ENCODE assay signal across 23 cellular contexts in the genomic region with DNA sequence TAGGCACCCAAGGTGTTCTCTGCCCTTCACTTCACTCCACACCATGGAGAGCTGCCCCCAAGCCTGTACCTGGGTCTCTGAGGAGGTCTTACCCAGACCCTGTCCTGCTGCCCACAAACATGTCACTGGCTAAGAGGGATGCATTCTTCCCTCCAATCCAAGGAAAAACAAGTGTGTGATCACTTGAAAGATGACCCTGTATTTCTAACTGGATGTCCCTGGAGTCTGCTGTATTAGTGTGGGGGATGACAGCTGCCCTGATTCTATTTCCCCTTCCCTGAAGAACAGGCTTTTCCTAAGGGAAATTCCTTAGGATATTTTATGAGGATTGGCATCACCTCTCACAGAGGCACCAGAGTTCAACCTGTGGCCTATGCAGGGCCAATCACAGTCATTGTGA. TPM values are rescaled to one million over a fixed set of nuclear protein-coding genes. Genes with fewer than 3 reads are reported as not detected.
A peak's percentile ranks its signal among the peaks of the same experiment; 100 is the strongest.
DNase-seq lines count a peak whose midpoint lies in the region; ATAC-seq and TF ChIP-seq lines count a peak whose summit lies in the region.
"Had no signal": no experiment of that assay in that cellular context is flagged by ENCODE, and none has a peak within 500 bp of the region (broad histone marks: within the 10 kb centered on the region; RNA-seq: fewer than 3 reads in every experiment).

No MANE protein-coding gene starts in this region.

- no peaks in the 10 kb centered on the region for H4K20me1 ChIP-seq in osteoblast (ENCODE audit: insufficient read depth, low read length)
- H4K20me1 ChIP-seq: BLaER1 treated with 17β-estradiol and CSF1 and Interleukin-3, amounts not matched to agents 10 nM and 100 nM had no signal

- TF ChIP-seq POLR2A in esophagus muscularis mucosa (IDR thresholded peaks at IDR 0.05; ENCODE audit: low read depth) (no peak), stomach (IDR thresholded peaks at IDR 0.05) (no peak)

- H3K4me1 ChIP-seq in Panc1 (ENCODE audit: control insufficient read depth, insufficient read depth, low read length) = no peaks in the 10 kb centered on the region
- H3K4me1 ChIP-seq in esophagus muscularis mucosa = peaks cover 4 to 25% (median 12%) of the 10 kb centered on the region in 4 donors
- peaks cover 27% of the 10 kb centered on the region for H3K4me1 ChIP-seq in osteoblast (ENCODE audit: insufficient read depth, low read length)
- peaks cover 0 to 9% (median 3%) of the 10 kb centered on the region in 4 donors for H3K4me1 ChIP-seq in stomach
- no peaks in the 10 kb centered on the region for H3K4me1 ChIP-seq in psoas muscle
- H3K4me1 ChIP-seq: Caco-2, HAP-1 had no signal

- H3K4me2 ChIP-seq in osteoblast (ENCODE audit: insufficient read depth, low read length) = peak overlapping the region; percentile 1

- BruUV-seq in Panc1 (replicated peaks; lab: Mats Ljungman, UMichigan) (no TSS peak), MCF 10A (replicated peaks; lab: Mats Ljungman, UMichigan) (no TSS peak)

- H3K79me2 ChIP-seq in osteoblast (ENCODE audit: insufficient read depth, low read length) = no peaks in the 10 kb centered on the region

- H3K36me3 ChIP-seq in Panc1 (ENCODE audit: control insufficient read depth, insufficient read depth, low read length) (no peaks in the 10 kb centered on the region), esophagus muscularis mucosa (no peaks in the 10 kb centered on the region), osteoblast (ENCODE audit: insufficient read depth, low read length) (no peaks in the 10 kb centered on the region), stomach (no peaks in the 10 kb centered on the region), psoas muscle (ENCODE audit: insufficient read depth in 1 of 2, low read depth in 1 of 2) (no peaks in the 10 kb centered on the region)
- H3K36me3 ChIP-seq: BLaER1 treated with 17β-estradiol and CSF1 and Interleukin-3, amounts not matched to agents 10 nM and 100 nM; HAP-1; thoracic aorta; WERI-Rb-1 had no signal

- H2AFZ ChIP-seq in osteoblast (ENCODE audit: low read length) = peak overlapping the region; percentile 16

- POLR2A ChIA-PET in AG04450 (lab: Yijun Ruan, JAX) (no interaction called here), Panc1 (lab: Charles Lee) (no interaction called here), MCF 10A (lab: Yijun Ruan, JAX) (interaction anchor here (1.4 kb wide), 1 partner anchor 11 kb away, joined by 4 read pairs; no protein-coding TSS in a partner anchor)

- peak; percentile 14; the same call in 1 of the 2 replicates for ATAC-seq in Panc1
- no peak for ATAC-seq in psoas muscle
- ATAC-seq: activated T-cell treated with anti-CD3 and anti-CD28 coated beads, Interleukin-2, amount 50 U/mL, for 4 hours; Right ventricle myocardium inferior; stimulated activated naive CD8-positive, alpha-beta T cell treated with anti-CD3 and anti-CD28 coated beads, Interleukin-15, Interleukin-2, amounts not matched to agents 100 U/mL and 50 U/mL, for 24 hours had no signal

- H3K4me3 ChIP-seq in AG04450 (ENCODE audit: low read depth, low read length) (no peak overlapping the region), Panc1 (ENCODE audit: low read depth in 2 of 2, low read length in 2 of 2) (no peak overlapping the region), esophagus muscularis mucosa (no peak overlapping the region), osteoblast (ENCODE audit: insufficient read depth, low read length) (no peak overlapping the region), stomach (no peak overlapping the region), psoas muscle (no peak overlapping the region)
- H3K4me3 ChIP-seq: BLaER1 treated with 17β-estradiol and CSF1 and Interleukin-3, amounts not matched to agents 10 nM and 100 nM; HAP-1; thoracic aorta had no signal

- no peak overlapping the region for H3K4me3 Mint-ChIP-seq in MCF 10A (ENCODE audit: unreplicated experiment)
- H3K4me3 Mint-ChIP-seq: activated CD4-positive, alpha-beta T cell treated with anti-CD3 and anti-CD28 coated beads, Interleukin-2, amount 10 ng/mL, durations not matched to agents 24 days and 14 days; activated T-cell treated with anti-CD3 and anti-CD28 coated beads, Interleukin-2, amount 50 U/mL, for 4 hours; brain had no signal

- TF ChIP-seq EP300 in esophagus muscularis mucosa (IDR thresholded peaks at IDR 0.05) (no peak), stomach (IDR thresholded peaks at IDR 0.05) (no peak)

- TF ChIP-seq CTCF in AG04450 (IDR thresholded peaks at IDR 0.05; ENCODE audit: low read depth, low read length) (no peak), Panc1 (IDR thresholded peaks at IDR 0.05) (no peak), esophagus muscularis mucosa (IDR thresholded peaks at IDR 0.05) (no peak), osteoblast (IDR thresholded peaks at IDR 0.05; ENCODE audit: extremely low read depth, low read depth, low read length) (no peak), stomach (IDR thresholded peaks at IDR 0.05) (no peak), psoas muscle (IDR thresholded peaks at IDR 0.05) (no peak), MCF 10A (IDR thresholded peaks at IDR 0.05; ENCODE audit: unreplicated experiment) (no peak)

- no peak overlapping the region for H3K27ac Mint-ChIP-seq in MCF 10A (ENCODE audit: low read depth, unreplicated experiment)
- H3K27ac Mint-ChIP-seq: activated CD4-positive, alpha-beta T cell treated with anti-CD3 and anti-CD28 coated beads, Interleukin-2, amount 10 ng/mL, durations not matched to agents 24 days and 14 days had no signal

- no peaks in the 10 kb centered on the region for H3K36me3 Mint-ChIP-seq in MCF 10A (ENCODE audit: insufficient read depth, unreplicated experiment)
- H3K36me3 Mint-ChIP-seq: brain had no signal

- intact Hi-C loops in Panc1 (cut with micrococcal nuclease; ENCODE audit: unreplicated experiment) = no loop called here
- intact Hi-C loops in esophagus muscularis mucosa (cut with DNase I) = no loop called here
- intact Hi-C loops in stomach (cut with DNase I; ENCODE audit: low total_unique reads) = no loop called here
- intact Hi-C loops in psoas muscle (cut with DNase I) = no loop called here
- intact Hi-C loops in MCF 10A (cut with micrococcal nuclease) = no loop called here

- H3K27ac ChIP-seq in AG04450 (ENCODE audit: low read depth, low read length) (peak overlapping the region; percentile 39), Panc1 (ENCODE audit: low read length) (no peak overlapping the region), esophagus muscularis mucosa (replicated peaks in 1 of 4) (no peak overlapping the region), osteoblast (ENCODE audit: low read depth, low read length) (peak overlapping the region; percentile 11), stomach (no peak overlapping the region), psoas muscle (no peak overlapping the region)
- H3K27ac ChIP-seq: BLaER1 treated with 17β-estradiol and CSF1 and Interleukin-3, amounts not matched to agents 10 nM and 100 nM; thoracic aorta; WERI-Rb-1 had no signal

- peaks cover 8% of the 10 kb centered on the region for H3K4me1 Mint-ChIP-seq in MCF 10A (ENCODE audit: insufficient read depth, unreplicated experiment)

- peaks cover under 1% of the 10 kb centered on the region for H3K27me3 Mint-ChIP-seq in MCF 10A (ENCODE audit: insufficient read depth, unreplicated experiment)

- CTCF ChIA-PET in AG04450 (lab: Charles Lee) (no interaction called here), Panc1 (lab: Charles Lee) (no interaction called here), MCF 10A (lab: Yijun Ruan, JAX) (no interaction called here)

- H3K9me3 ChIP-seq in AG04450 (ENCODE audit: control insufficient read depth, insufficient read depth, low read length) (peaks cover 3% of the 10 kb centered on the region; the same call in 1 of the 2 replicates), Panc1 (ENCODE audit: control insufficient read depth, insufficient read depth, low read depth, low read length) (peaks cover 9% of the 10 kb centered on the region; the same call in 1 of the 2 replicates), esophagus muscularis mucosa (peaks cover 0 to 9% (median 4%) of the 10 kb centered on the region in 4 donors), osteoblast (ENCODE audit: low read depth, low read length) (no peaks in the 10 kb centered on the region), stomach (peaks cover 0 to 9% (median 9%) of the 10 kb centered on the region in 4 donors), psoas muscle (peaks cover 6% of the 10 kb centered on the region)
- H3K9me3 ChIP-seq: HAP-1 had no signal

- in situ Hi-C loops in Panc1 (cut with HindIII; ENCODE audit: low pct_unique_long_range_greater_than_20kb, low sequenced_read_pairs) = no loop called here

- H3K27me3 ChIP-seq in AG04450 (ENCODE audit: control insufficient read depth, insufficient read depth, low read length) (no peaks in the 10 kb centered on the region), Panc1 (ENCODE audit: control insufficient read depth, insufficient read depth, low read length) (no peaks in the 10 kb centered on the region), esophagus muscularis mucosa (peaks cover 0 to 31% (median 0%) of the 10 kb centered on the region in 4 donors), osteoblast (ENCODE audit: insufficient read depth, low read length) (no peaks in the 10 kb centered on the region), stomach (peaks cover 0 to 21% (median 0%) of the 10 kb centered on the region in 3 donors), psoas muscle (ENCODE audit: insufficient read depth in 3 of 3, low read length in 2 of 3) (peaks cover 0 to 12% (median 3%) of the 10 kb centered on the region in 3 donors)

- DNase-seq in AG04450 (ENCODE audit: low read depth, low spot score) (no peak), Panc1 (ENCODE audit: low read depth, low spot score) (no peak), esophagus muscularis mucosa (ENCODE audit: extremely low spot score) (peak; percentile 50), osteoblast (ENCODE audit: insufficient read length, low spot score, missing footprints) (no peak), DMS79 (lab: John Stamatoyannopoulos, UW) (no peak), stomach (no peak), psoas muscle (no peak), MCF 10A (ENCODE audit: unreplicated experiment) (no peak)
- DNase-seq: ACHN; activated CD4-positive, alpha-beta T cell treated with anti-CD3 and anti-CD28 coated beads, Interleukin-2, amount 10 ng/mL, durations not matched to agents 24 days and 14 days; activated naive CD4-positive, alpha-beta T cell; activated T-cell treated with anti-CD3 and anti-CD28 coated beads, Interleukin-2, amount 50 U/mL, for 4 hours; Caco-2; cerebellar nuclear complex; DMS79 treated with DMSO at 0.1 percent for 48 hours; NCI-H510A treated with DMSO at 0.1 percent for 48 hours; stimulated activated naive CD8-positive, alpha-beta T cell treated with anti-CD3 and anti-CD28 coated beads, Interleukin-15, Interleukin-2, amounts not matched to agents 100 U/mL and 50 U/mL, for 24 hours; WERI-Rb-1 had no signal

- H3K9me3 Mint-ChIP-seq in MCF 10A (ENCODE audit: unreplicated experiment) = no peaks in the 10 kb centered on the region
- H3K9me3 Mint-ChIP-seq: activated CD4-positive, alpha-beta T cell treated with anti-CD3 and anti-CD28 coated beads, Interleukin-2, amount 10 ng/mL, durations not matched to agents 24 days and 14 days had no signal

RNA-seq across cellular contexts. Expression of a gene that starts 55.0 kb away (rescaled TPM):
- 4.8 and 6.1 TPM in 2 replicates for polyA plus RNA-seq in AG04450 (2011; rRNA removed)
- polyA minus RNA-seq in AG04450 (2011; rRNA and poly(A)+ RNA removed) = 4.2 and 4.9 TPM in 2 replicates
- total RNA-seq in Panc1 (2021; ENCODE audit: unreplicated experiment) = 74.6 TPM
- polyA plus RNA-seq in Panc1 (2012; ENCODE audit: insufficient read length) = 68.5 TPM
- 10 to 100 TPM in 3 of 4 donors, 1 to 10 TPM in 1; 10.0 to 16.9 (median 13.4) TPM for total RNA-seq in esophagus muscularis mucosa
- total RNA-seq in osteoblast = 0.72 and 0.88 TPM in 2 replicates
- 1 to 10 TPM; 2.6 to 9.1 (median 5.3) TPM for total RNA-seq in stomach
- 1 to 10 TPM; 2.3 to 3.5 (median 3.3) TPM for polyA plus RNA-seq in stomach
- 1 to 10 TPM; 5.4 to 8.8 (median 7.1) TPM for total RNA-seq in psoas muscle
- 1 to 10 TPM; 4.2 to 7.4 (median 6.5) TPM for polyA plus RNA-seq in psoas muscle
- total RNA-seq in MCF 10A (2022) = 0.51 and 0.56 TPM in 2 replicates
- total RNA-seq: activated CD4-positive, alpha-beta T cell treated with anti-CD3 and anti-CD28 coated beads, Interleukin-2, amount 10 ng/mL, durations not matched to agents 24 days and 14 days had no signal

Comparison
In these comparisons a context has a peak if more than half of its experiments do, and no peak if none do; other contexts are left out.
1. H3K27ac ChIP-seq: peak in AG04450 (single experiment) and osteoblast (single experiment); none in Panc1 (single experiment), esophagus muscularis mucosa (0 of 4), stomach (0 of 5) and psoas muscle (single experiment).